In the genomic region with DNA sequence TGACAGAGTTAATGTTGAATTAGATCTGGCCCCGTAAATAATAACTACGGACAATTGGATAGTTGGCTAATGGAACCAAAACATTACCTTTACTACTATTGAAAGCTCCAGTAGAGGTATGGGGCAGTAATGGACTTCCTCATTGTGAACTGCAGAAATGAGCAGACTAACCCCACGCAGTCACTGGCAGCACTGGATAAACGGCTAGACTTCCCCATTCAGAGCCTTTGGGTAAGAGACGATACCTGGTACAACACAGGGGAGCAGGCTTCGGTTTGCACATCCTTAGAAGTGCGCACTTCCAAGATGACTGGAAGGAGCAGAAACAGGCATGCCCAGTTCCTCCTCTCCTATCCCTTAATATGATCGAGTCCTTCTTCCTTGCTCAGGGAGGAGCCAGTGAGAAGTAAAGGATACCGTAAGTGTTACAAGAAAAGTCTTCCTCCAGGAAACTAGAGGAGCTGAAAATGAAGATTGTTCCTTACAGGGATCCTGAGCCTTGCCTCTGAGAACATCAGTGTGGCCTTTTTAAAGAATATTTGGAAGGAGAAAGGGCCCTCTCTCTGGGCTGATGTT, we compare ENCODE assay signal across 18 cellular contexts.
DNase-seq lines count a peak whose midpoint lies in the region; ATAC-seq and TF ChIP-seq lines count a peak whose summit lies in the region.
"Had no signal": no experiment of that assay in that cellular context is flagged by ENCODE, and none has a peak within 500 bp of the region (broad histone marks: within the 10 kb centered on the region; RNA-seq: fewer than 3 reads in every experiment).

No MANE protein-coding gene starts in this region.

- peak overlapping the region; percentile 58 for H3K4me2 ChIP-seq in hepatocyte

- H3K27ac ChIP-seq in hepatocyte = peak overlapping the region; percentile 93
- H3K27ac ChIP-seq: GM23248, SK-N-MC had no signal

- no peaks in the 10 kb centered on the region for H3K27me3 ChIP-seq in hepatocyte

- intact Hi-C loops in cardiac septum (cut with DNase I) = no loop called here

- WGBS in hepatocyte (ENCODE audit: low lambda C conversion rate, missing lambda C conversion rate) = 55% methylated on average over 9 of the region's 9 CpGs

- H3K9me2 ChIP-seq in hepatocyte (replicated peaks; ENCODE audit: insufficient read depth) = no peaks in the 10 kb centered on the region

- H2AFZ ChIP-seq in hepatocyte = peak overlapping the region; percentile 41
- H2AFZ ChIP-seq: GM23248 had no signal

- DNase-seq in SIG-M5 treated with dmso at 0.1 percent for 504 hours (lab: John Stamatoyannopoulos, UW; ENCODE audit: unreplicated experiment) = peak; percentile 18
- no peak for DNase-seq in SIG-M5 (lab: John Stamatoyannopoulos, UW)
- DNase-seq in OCI-M1 (lab: John Stamatoyannopoulos, UW) = peak; percentile 92
- DNase-seq in hepatocyte (ENCODE audit: low spot score) = peak; percentile 39
- no peak for DNase-seq in cerebellar nuclear complex (lab: John Stamatoyannopoulos, UW)
- DNase-seq in cardiac septum (ENCODE audit: low spot score) = no peak
- DNase-seq in HUDEP-2 (lab: John Stamatoyannopoulos, UW; ENCODE audit: unreplicated experiment in 76 of 76) = no peak
- DNase-seq: Caco-2, GM23248, Karpas-422, MV-4-11, NCI-H1436 treated with DMSO at 0.1 percent for 48 hours, NCI-H2081, NCI-H2227 treated with DMSO at 0.1 percent for 48 hours, NCI-H524 treated with DMSO at 0.1 percent for 48 hours, T-cell had no signal

- no peaks in the 10 kb centered on the region for H3K4me1 ChIP-seq in hepatocyte (ENCODE audit: insufficient read depth)
- H3K4me1 ChIP-seq: Caco-2 had no signal

- peak overlapping the region; percentile 1 for H3K4me3 ChIP-seq in hepatocyte
- H3K4me3 ChIP-seq: GM23248, SK-N-MC had no signal

- H3K9me3 ChIP-seq in hepatocyte (ENCODE audit: low read depth) = no peaks in the 10 kb centered on the region
- H3K9me3 ChIP-seq: Caco-2 had no signal

- H3K36me3 ChIP-seq in hepatocyte (replicated peaks; ENCODE audit: insufficient read depth, low read depth) = no peaks in the 10 kb centered on the region

- peaks cover 33% of the 10 kb centered on the region for H3K79me2 ChIP-seq in hepatocyte

- ATAC-seq in HG03025 (IDR thresholded peaks at IDR 0.05; ENCODE audit: low FRiP score, unreplicated experiment) = no peak
- ATAC-seq: T-cell had no signal

- TF ChIP-seq CTCF in hepatocyte (IDR thresholded peaks at IDR 0.05; ENCODE audit: poor library complexity) = no peak

- H4K20me1 ChIP-seq in hepatocyte (ENCODE audit: insufficient read depth, poor library complexity, severe bottlenecking) = peaks cover 12% of the 10 kb centered on the region

Comparison
In these comparisons a context has a peak if more than half of its experiments do, and no peak if none do; other contexts are left out.
1. DNase-seq: peak in SIG-M5 treated with dmso at 0.1 percent for 504 hours (single experiment), OCI-M1 (single experiment) and hepatocyte (single experiment); none in SIG-M5 (single experiment), cerebellar nuclear complex (0 of 2), cardiac septum (single experiment) and HUDEP-2 (0 of 76).